40 cellular contexts compared by ENCODE assay signal in the genomic region with DNA sequence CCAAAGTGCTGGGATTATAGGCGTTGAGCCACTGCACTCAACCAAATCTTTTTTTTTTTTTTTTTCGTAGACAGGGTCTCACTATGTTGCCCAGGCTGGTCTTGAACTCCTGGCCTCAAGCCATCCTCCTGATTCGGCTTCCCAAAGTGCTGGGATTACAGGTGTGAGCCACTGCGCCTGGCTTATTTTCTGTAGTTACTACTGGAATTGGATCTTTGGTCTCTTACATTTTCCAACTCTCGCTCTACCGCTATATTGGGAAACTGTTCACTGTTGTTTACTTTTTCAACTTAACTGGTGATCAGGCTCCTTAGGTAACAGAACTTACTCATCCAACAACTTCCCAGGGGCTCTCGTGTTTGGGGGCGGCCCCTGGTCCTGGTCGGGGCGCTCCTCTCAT. TPM values are rescaled to one million over a fixed set of nuclear protein-coding genes. Genes with fewer than 3 reads are reported as not detected.
"Had no signal": no experiment of that assay in that cellular context is flagged by ENCODE, and none has a peak within 500 bp of the region (broad histone marks: within the 10 kb centered on the region; RNA-seq: fewer than 3 reads in every experiment).

No MANE protein-coding gene starts in this region.

- DNase-seq: Karpas-422, Kasumi-1, MG63, MM.1S, MV-4-11, NCI-H1048, NCI-H1092, NCI-H1092 treated with DMSO at 0.1 percent for 48 hours, NCI-H1105, NCI-H1105 treated with DMSO at 0.1 percent for 48 hours, NCI-H1417, NCI-H1417 treated with DMSO at 0.1 percent for 48 hours, NCI-H1436, NCI-H1436 treated with DMSO at 0.1 percent for 48 hours, NCI-H146, NCI-H1694, NCI-H1694 treated with DMSO at 0.1 percent for 48 hours, NCI-H187, NCI-H187 treated with DMSO at 0.1 percent for 48 hours, NCI-H1930, NCI-H2029, NCI-H2029 treated with DMSO at 0.1 percent for 48 hours, NCI-H2081, NCI-H2081 treated with DMSO at 0.1 percent for 48 hours, NCI-H2107, NCI-H2171, NCI-H2171 treated with DMSO at 0.1 percent for 48 hours, NCI-H2227 treated with DMSO at 0.1 percent for 48 hours, NCI-H226, NCI-H345, NCI-H446, NCI-H446 treated with DMSO at 0.1 percent for 48 hours, NCI-H510A, NCI-H510A treated with DMSO at 0.1 percent for 48 hours, NCI-H524, NCI-H524 treated with DMSO at 0.1 percent for 48 hours had no signal

- H3K4me3 ChIP-seq: MG63 had no signal

RNA-seq across cellular contexts. Expression of gene OR1F1, which starts 32.8 kb away (rescaled TPM):
- total RNA-seq: LHCN-M2, M059J, MCF 10A had no signal

RNA-seq across cellular contexts. Expression of gene MEFV, which starts 35.6 kb away (rescaled TPM):
- total RNA-seq: M059J, NCI-H460 had no signal
